ENCODE assay signal across 1 cellular context in the genomic region with DNA sequence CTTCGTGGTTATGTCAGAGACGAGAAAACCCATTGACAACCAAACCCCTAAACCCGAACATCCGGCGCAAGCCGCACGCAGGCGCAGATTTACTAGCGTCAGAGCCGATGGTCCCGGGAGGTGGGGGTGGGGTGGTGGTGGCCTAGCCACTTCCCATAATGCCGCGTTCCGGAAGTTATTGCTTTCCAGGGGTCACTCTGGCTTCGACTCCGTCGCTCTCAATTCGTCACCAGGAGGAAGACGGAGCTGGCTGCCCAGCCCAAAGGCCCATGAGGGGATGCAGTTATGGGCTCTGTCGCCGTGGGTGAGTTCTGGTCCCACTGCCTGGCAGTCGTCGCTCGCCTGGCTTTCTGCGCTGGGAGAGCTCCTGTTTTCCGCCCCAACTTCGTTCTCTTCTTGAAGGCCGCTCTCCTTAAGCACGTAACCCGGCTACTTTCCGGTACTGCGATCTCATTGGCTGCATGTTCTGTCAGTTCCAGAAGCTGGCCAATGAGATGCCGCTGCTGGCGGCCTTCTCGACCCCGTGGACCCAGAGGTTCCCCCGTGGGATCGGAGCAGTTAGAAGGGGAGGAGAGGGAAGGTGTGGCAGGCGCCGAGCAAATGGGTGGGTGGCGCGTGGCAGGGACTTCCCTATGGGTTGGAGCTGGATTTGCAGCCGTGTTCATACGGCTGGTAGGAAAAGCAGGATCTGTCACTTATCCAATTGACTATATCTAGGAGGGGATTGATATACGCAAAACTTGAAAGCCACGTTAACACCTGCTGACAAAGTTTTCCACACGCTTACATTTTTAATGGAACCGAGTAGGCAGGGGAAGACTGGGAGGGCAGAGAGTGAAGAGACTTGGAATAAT.
TF ChIP-seq lines count a peak whose summit lies in the region.

USP16 (plus strand) TSS at position 195 of the 854 bp plus-strand sequence. CDS start 3,246 bp downstream, outside the sequence.

TF ChIP-seq in A549, 52 proteins besides CTCF, POLR2A, EP300 and RAD21 (continued from another document):
- no peak for TF ChIP-seq FOSB (CRISPR knock-in tag; IDR thresholded peaks at IDR 0.05)
- no peak for TF ChIP-seq RCOR1 (IDR thresholded peaks at IDR 0.05; ENCODE audit: low read depth, low read length)
- no peak for TF ChIP-seq RNF2 (IDR thresholded peaks at IDR 0.05; ENCODE audit: borderline replicate concordance, low read depth)
- no peak for TF ChIP-seq JUNB (IDR thresholded peaks at IDR 0.05)
- TF ChIP-seq HES2 (IDR thresholded peaks at IDR 0.05) = no peak
- TF ChIP-seq NR3C1 (IDR thresholded peaks at IDR 0.05) = no peak
- TF ChIP-seq, protein P1, sequence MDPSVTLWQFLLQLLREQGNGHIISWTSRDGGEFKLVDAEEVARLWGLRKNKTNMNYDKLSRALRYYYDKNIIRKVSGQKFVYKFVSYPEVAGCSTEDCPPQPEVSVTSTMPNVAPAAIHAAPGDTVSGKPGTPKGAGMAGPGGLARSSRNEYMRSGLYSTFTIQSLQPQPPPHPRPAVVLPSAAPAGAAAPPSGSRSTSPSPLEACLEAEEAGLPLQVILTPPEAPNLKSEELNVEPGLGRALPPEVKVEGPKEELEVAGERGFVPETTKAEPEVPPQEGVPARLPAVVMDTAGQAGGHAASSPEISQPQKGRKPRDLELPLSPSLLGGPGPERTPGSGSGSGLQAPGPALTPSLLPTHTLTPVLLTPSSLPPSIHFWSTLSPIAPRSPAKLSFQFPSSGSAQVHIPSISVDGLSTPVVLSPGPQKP (IDR thresholded peaks at IDR 0.05; ENCODE audit: low read depth, low read length) = no peak
- TF ChIP-seq ZNF302 (CRISPR knock-in tag; IDR thresholded peaks at IDR 0.05) = no peak
- no peak for TF ChIP-seq RARB (CRISPR knock-in tag; IDR thresholded peaks at IDR 0.05)
- no peak for TF ChIP-seq EHMT2 (IDR thresholded peaks at IDR 0.05; ENCODE audit: low read depth)
- TF ChIP-seq FOXS1 (CRISPR knock-in tag; IDR thresholded peaks at IDR 0.05) = no peak
- no peak for TF ChIP-seq ZC3H11A (IDR thresholded peaks at IDR 0.05)
- peak in 1 of 2 experiments; percentile 76; a peak in 3 of 5 replicates for TF ChIP-seq JUN (IDR thresholded peaks at IDR 0.05)
- TF ChIP-seq TP53 (CRISPR knock-in tag; IDR thresholded peaks at IDR 0.05) = no peak
- no peak for TF ChIP-seq SREBF2 (IDR thresholded peaks at IDR 0.05)
- TF ChIP-seq PBX3 (IDR thresholded peaks at IDR 0.05) = peak; percentile 87
- TF ChIP-seq MAZ (IDR thresholded peaks at IDR 0.05; ENCODE audit: borderline replicate concordance, low read depth, low read length) = no peak
- no peak for TF ChIP-seq NPAS2 (CRISPR knock-in tag; IDR thresholded peaks at IDR 0.05; ENCODE audit: borderline replicate concordance)
- no peak for TF ChIP-seq MAFK (IDR thresholded peaks at IDR 0.05; ENCODE audit: partially characterized antibody)
- TF ChIP-seq USF2 (IDR thresholded peaks at IDR 0.05) = no peak
- no peak for TF ChIP-seq POLR2AphosphoS2 (conservative IDR thresholded peaks at IDR 0.05; ENCODE audit: low read length)
- TF ChIP-seq CHD2 (IDR thresholded peaks at IDR 0.05; ENCODE audit: low read length, partially characterized antibody) = peak; percentile 19
- TF ChIP-seq MYC (IDR thresholded peaks at IDR 0.05; ENCODE audit: borderline replicate concordance, low read length) = 0 out of 2 replicates have a peak, but pooled peaks have one; percentile 16
- TF ChIP-seq CEBPB (IDR thresholded peaks at IDR 0.05) = no peak
- TF ChIP-seq HDAC2 (IDR thresholded peaks at IDR 0.05) = no peak
- peak; percentile 89 for TF ChIP-seq PHF8 (IDR thresholded peaks at IDR 0.05; ENCODE audit: borderline replicate concordance, low read depth)
- no peak for TF ChIP-seq CBX8 (IDR thresholded peaks at IDR 0.05)
- TF ChIP-seq BCL3 (IDR thresholded peaks at IDR 0.05) = peak; percentile 61; the same call in 1 of the 3 replicates
- no peak for TF ChIP-seq HOXB13 (CRISPR knock-in tag; IDR thresholded peaks at IDR 0.05; ENCODE audit: low read depth)
- TF ChIP-seq CBX2 (IDR thresholded peaks at IDR 0.05; ENCODE audit: borderline replicate concordance, low read depth) = no peak
- no peak for TF ChIP-seq REST (IDR thresholded peaks at IDR 0.05)
- peak; percentile 58; the same call in 1 of the 2 replicates for TF ChIP-seq MAX (IDR thresholded peaks at IDR 0.05)
- TF ChIP-seq ATOH8 (CRISPR knock-in tag; IDR thresholded peaks at IDR 0.05; ENCODE audit: low read depth) = no peak
- no peak for TF ChIP-seq KDM1A (IDR thresholded peaks at IDR 0.05; ENCODE audit: low read depth)
- TF ChIP-seq ZSCAN20 (CRISPR knock-in tag; IDR thresholded peaks at IDR 0.05) = no peak
- TF ChIP-seq FOSL2 (IDR thresholded peaks at IDR 0.05) = no peak
- TF ChIP-seq FOSL2 (CRISPR knock-in tag; IDR thresholded peaks at IDR 0.05) = no peak
- TF ChIP-seq RFX5 (IDR thresholded peaks at IDR 0.05) = no peak
- TF ChIP-seq CHD4 (IDR thresholded peaks at IDR 0.05; ENCODE audit: borderline replicate concordance) = no peak
- no peak for TF ChIP-seq GATA3 (IDR thresholded peaks at IDR 0.05; ENCODE audit: borderline replicate concordance)
- no peak for TF ChIP-seq KDM5A (IDR thresholded peaks at IDR 0.05)
